Comparison of ENCODE assay signal across 10 cellular contexts in genomic region chr2:233329489-233330135, GRCh38. TPM values are rescaled to one million over a fixed set of nuclear protein-coding genes. Genes with fewer than 3 reads are reported as not detected.
DNase-seq lines count a peak whose midpoint lies in the region; ATAC-seq and TF ChIP-seq lines count a peak whose summit lies in the region.
"Had no signal": no experiment of that assay in that cellular context is flagged by ENCODE, and none has a peak within 500 bp of the region (broad histone marks: within the 10 kb centered on the region; RNA-seq: fewer than 3 reads in every experiment).

No MANE protein-coding gene starts in this region.

- DNase-seq in H4 (ENCODE audit: low spot score) (peak; percentile 63), NCI-H2171 (lab: John Stamatoyannopoulos, UW) (peak; percentile 35), brain microvascular endothelial cell (peak; percentile 2), renal cortical epithelial cell (ENCODE audit: low read depth) (peak; percentile 12), BE2C (no peak), NCI-H2196 treated with DMSO at 0.1 percent for 48 hours (lab: John Stamatoyannopoulos, UW; ENCODE audit: unreplicated experiment) (no peak)
- DNase-seq: activated naive CD4-positive, alpha-beta T cell treated with anti-CD3 and anti-CD28 coated beads, Interleukin-2, amount 50 U/mL, for 16 hours had no signal

- in situ Hi-C loops in brain microvascular endothelial cell (cut with HindIII; ENCODE audit: low pct_ligation_motif_present, low sequenced_read_pairs) = no loop called here

- H3K27me3 ChIP-seq in brain microvascular endothelial cell (replicated peaks) = no peaks in the 10 kb centered on the region
- H3K27me3 ChIP-seq in BE2C = no peaks in the 10 kb centered on the region

- H3K9me3 ChIP-seq in BE2C = no peaks in the 10 kb centered on the region

- H3K36me3 ChIP-seq in brain microvascular endothelial cell (replicated peaks) (no peaks in the 10 kb centered on the region), BE2C (no peaks in the 10 kb centered on the region)

- TF ChIP-seq CTCF in brain microvascular endothelial cell (IDR thresholded peaks at IDR 0.05; ENCODE audit: low read depth, low read length, missing control alignments) (no peak), BE2C (IDR thresholded peaks at IDR 0.05; ENCODE audit: low read depth, low read length) (no peak)

- no peak overlapping the region for H3K4me3 ChIP-seq in brain microvascular endothelial cell (ENCODE audit: low read depth, low read length)
- no peak overlapping the region for H3K4me3 ChIP-seq in BE2C (ENCODE audit: low read depth, low read length)

- no peaks in the 10 kb centered on the region; the same call in 1 of the 2 replicates for H3K4me1 ChIP-seq in BE2C

- no peak overlapping the region for H3K27ac ChIP-seq in brain microvascular endothelial cell

- no peak for ATAC-seq in GM19324 (IDR thresholded peaks at IDR 0.05; ENCODE audit: low FRiP score, unreplicated experiment)

RNA-seq across cellular contexts. Expression of gene SAG, which starts 22.0 kb away (rescaled TPM):
- not detected in 2 replicates for total RNA-seq in H4 (2014; rRNA removed; shearing (Covaris generic))
- total RNA-seq in renal cortical epithelial cell = not detected in 2 replicates
- 0.14 TPM for polyA plus RNA-seq in BE2C (2012; ENCODE audit: insufficient read depth, insufficient read length, low read depth)
- total RNA-seq: kidney epithelial cell, posterior vena cava had no signal

RNA-seq across cellular contexts. Expression of gene DGKD, which starts 24.7 kb away (rescaled TPM):
- 33.4 and 34.3 TPM in 2 replicates for total RNA-seq in H4 (2014; rRNA removed; shearing (Covaris generic))
- total RNA-seq in renal cortical epithelial cell = 8.0 and 20.7 TPM in 2 replicates
- polyA plus RNA-seq in BE2C (2012; ENCODE audit: insufficient read depth, insufficient read length, low read depth) = 76.3 TPM

Comparison
In these comparisons a context has a peak if more than half of its experiments do, and no peak if none do; other contexts are left out.
1. DNase-seq: peak in H4 (single experiment), NCI-H2171 (single experiment), brain microvascular endothelial cell (single experiment) and renal cortical epithelial cell (single experiment); none in BE2C (single experiment) and NCI-H2196 treated with DMSO at 0.1 percent for 48 hours (single experiment).